Comparison of ENCODE assay signal across 30 cellular contexts in genomic region chr1:169462385-169462784, GRCh38. TPM values are rescaled to one million over a fixed set of nuclear protein-coding genes. Genes with fewer than 3 reads are reported as not detected.
"Had no signal": no experiment of that assay in that cellular context is flagged by ENCODE, and none has a peak within 500 bp of the region (broad histone marks: within the 10 kb centered on the region; RNA-seq: fewer than 3 reads in every experiment).

No MANE protein-coding gene starts in this region.

- H3K27me3 Mint-ChIP-seq: type B pancreatic cell had no signal

- H3K4me3 ChIP-seq: stomach, suprapubic skin, testis, thoracic aorta, thyroid gland, tibial artery, tibial nerve, transverse colon, upper lobe of left lung, upper lobe of right lung, uterus, vagina had no signal

- H3K27ac ChIP-seq: stomach, suprapubic skin, testis, thoracic aorta, thyroid gland, tibial artery, tibial nerve, transverse colon, upper lobe of left lung, upper lobe of right lung, uterus, vagina had no signal

- H3K36me3 ChIP-seq: thoracic aorta, uterus, vagina had no signal

- H3K4me3 Mint-ChIP-seq: stimulated activated effector memory CD8-positive, alpha-beta T cell treated with anti-CD3 and anti-CD28 coated beads, Interleukin-12 subunit alpha, Interleukin-12 subunit beta, amount 100 ng/mL, for 72 hours; stimulated activated memory B cell treated with anti-CD40 and anti-IgM and Interleukin-4, amounts not matched to agents 10 μg/mL and 1 μg/mL and 100 μg/mL, for 72 hours; stimulated activated naive B cell treated with anti-CD40 and anti-IgM and Interleukin-4, amounts not matched to agents 10 μg/mL and 1 μg/mL and 100 μg/mL, for 72 hours; stimulated activated naive CD8-positive, alpha-beta T cell treated with anti-CD3 and anti-CD28 coated beads, Interleukin-15, amount 100 ng/mL, for 72 hours; stimulated activated naive CD8-positive, alpha-beta T cell treated with anti-CD3 and anti-CD28 coated beads, Interleukin-15, Interleukin-2, amounts not matched to agents 100 ng/mL and 50 ng/mL, for 24 hours; type B pancreatic cell had no signal

- H3K27me3 ChIP-seq: testis, thyroid gland, upper lobe of right lung, uterus, vagina had no signal

- DNase-seq: stimulated activated CD4-positive, alpha-beta T cell treated with anti-CD3 and anti-CD28 coated beads, Interleukin-2, amount 100 ng/mL, for 48 hours; stimulated activated CD4-positive, alpha-beta T cell treated with anti-CD3 and anti-CD28 coated beads, Interleukin-4, amount 100 ng/mL, for 1 hour; stimulated activated CD4-positive, alpha-beta T cell treated with anti-CD3 and anti-CD28 coated beads, Interleukin-4, amount 100 ng/mL, for 24 hours; stimulated activated CD4-positive, alpha-beta T cell treated with anti-CD3 and anti-CD28 coated beads, Interleukin-4, amount 100 ng/mL, for 4 hours; stimulated activated CD8-positive, alpha-beta memory T cell treated with anti-CD3 and anti-CD28 coated beads, Interleukin-4, amount 100 ng/mL, for 48 hours; stimulated activated naive B cell treated with anti-CD40 and anti-IgM and Interleukin-4, amounts not matched to agents 10 μg/mL and 1 μg/mL and 100 μg/mL, for 72 hours; stimulated activated naive CD4-positive, alpha-beta T cell; stimulated activated naive CD4-positive, alpha-beta T cell treated with Interleukin-2 at 50 U/mL for 16 hours; stimulated activated naive CD8-positive, alpha-beta T cell treated with anti-CD3 and anti-CD28 coated beads, Interleukin-15, amount 100 ng/mL, for 72 hours; stimulated activated naive CD8-positive, alpha-beta T cell treated with anti-CD3 and anti-CD28 coated beads, Interleukin-15, Interleukin-2, amounts not matched to agents 100 U/mL and 50 U/mL, for 24 hours; stomach; substantia nigra; testis; thyroid gland; tibial artery; transverse colon; trophoblast cell; upper lobe of left lung; upper lobe of right lung; uterus had no signal

- ATAC-seq: stimulated activated memory B cell treated with anti-CD40 and anti-IgM and Interleukin-4, amounts not matched to agents 10 μg/mL and 1 μg/mL and 100 μg/mL, for 72 hours; stimulated activated naive B cell treated with anti-CD40 and anti-IgM and Interleukin-4, amounts not matched to agents 10 μg/mL and 1 μg/mL and 100 μg/mL, for 72 hours; stimulated activated naive CD8-positive, alpha-beta T cell treated with anti-CD3 and anti-CD28 coated beads, Interleukin-15, amount 100 ng/mL, for 72 hours; stimulated activated naive CD8-positive, alpha-beta T cell treated with anti-CD3 and anti-CD28 coated beads, Interleukin-15, Interleukin-2, amounts not matched to agents 100 U/mL and 50 U/mL, for 24 hours; upper lobe of right lung had no signal

- H3K4me1 ChIP-seq: testis, upper lobe of right lung, uterus had no signal

- H3K9me3 Mint-ChIP-seq: type B pancreatic cell had no signal

- H3K27ac Mint-ChIP-seq: stimulated activated effector memory CD8-positive, alpha-beta T cell treated with anti-CD3 and anti-CD28 coated beads, Interleukin-12 subunit alpha, Interleukin-12 subunit beta, amount 100 ng/mL, for 72 hours; stimulated activated memory B cell treated with anti-CD40 and anti-IgM and Interleukin-4, amounts not matched to agents 10 μg/mL and 1 μg/mL and 100 μg/mL, for 72 hours; stimulated activated naive B cell treated with anti-CD40 and anti-IgM and Interleukin-4, amounts not matched to agents 10 μg/mL and 1 μg/mL and 100 μg/mL, for 72 hours; stimulated activated naive CD8-positive, alpha-beta T cell treated with anti-CD3 and anti-CD28 coated beads, Interleukin-15, amount 100 ng/mL, for 72 hours; stimulated activated naive CD8-positive, alpha-beta T cell treated with anti-CD3 and anti-CD28 coated beads, Interleukin-15, Interleukin-2, amounts not matched to agents 100 ng/mL and 50 ng/mL, for 24 hours; type B pancreatic cell had no signal

- H3K9me3 ChIP-seq: testis, thyroid gland, upper lobe of right lung had no signal

- FAIRE-seq: urothelium cell line had no signal

RNA-seq across cellular contexts. Expression of gene CCDC181, which starts 35.1 kb away (rescaled TPM):
- total RNA-seq: subcutaneous adipose tissue, suprapubic skin had no signal
